ENCODE assay signal across 9 cellular contexts in genomic region chr6:15365273-15365687, GRCh38.
DNase-seq lines count a peak whose midpoint lies in the region; ATAC-seq and TF ChIP-seq lines count a peak whose summit lies in the region.
"Had no signal": no experiment of that assay in that cellular context is flagged by ENCODE, and none has a peak within 500 bp of the region (broad histone marks: within the 10 kb centered on the region; RNA-seq: fewer than 3 reads in every experiment).

No MANE protein-coding gene starts in this region.

- H3K4me3 ChIP-seq in coronary artery (peak overlapping the region; percentile 21), left lung (no peak overlapping the region)

- no peaks in the 10 kb centered on the region for H3K9me3 ChIP-seq in left lung

- intact Hi-C loops in left lung (cut with DNase I) = no loop called here

- H3K27me3 ChIP-seq in left lung = no peaks in the 10 kb centered on the region

- H3K27ac ChIP-seq in VCaP = peak overlapping the region; percentile 38
- no peak overlapping the region for H3K27ac ChIP-seq in coronary artery
- H3K27ac ChIP-seq in left lung = peak overlapping the region in 1 of 2 donors; percentile 40
- H3K27ac ChIP-seq: KMS-11 had no signal

- H3K36me3 ChIP-seq in left lung = no peaks in the 10 kb centered on the region

- H3K4me1 ChIP-seq in left lung = peaks cover 13 to 69% of the 10 kb centered on the region in 2 donors

- ATAC-seq in left lung = peak; percentile 81
- no peak for ATAC-seq in GM19463 (IDR thresholded peaks at IDR 0.05; ENCODE audit: unreplicated experiment)
- ATAC-seq in HG02623 (IDR thresholded peaks at IDR 0.05; ENCODE audit: unreplicated experiment) = no peak

- TF ChIP-seq CTCF in VCaP (conservative IDR thresholded peaks at IDR 0.05) = no peak
- TF ChIP-seq CTCF in coronary artery (IDR thresholded peaks at IDR 0.05) = no peak
- no peak for TF ChIP-seq CTCF in left lung (IDR thresholded peaks at IDR 0.05)

- DNase-seq in GM03348 (ENCODE audit: low spot score) (peak; percentile 33), NCI-H2081 (lab: John Stamatoyannopoulos, UW) (peak; percentile 82 to 94), coronary artery (ENCODE audit: low spot score) (peak; percentile 79), left lung (peak; percentile 86)
- DNase-seq in stimulated activated CD8-positive, alpha-beta memory T cell treated with anti-CD3 and anti-CD28 coated beads, Interleukin-12 subunit alpha, Interleukin-12 subunit beta, amount 100 ng/mL, for 4 hours (ENCODE audit: low read depth) = peak; percentile 11

Comparison
In these comparisons a context has a peak if more than half of its experiments do, and no peak if none do; other contexts are left out.
1. DNase-seq: peak in every context shown above with its lines; median percentile 88 in NCI-H2081; 86 in left lung; 79 in coronary artery; 33 in GM03348; 11 in stimulated activated CD8-positive, alpha-beta memory T cell treated with anti-CD3 and anti-CD28 coated beads, Interleukin-12 subunit alpha, Interleukin-12 subunit beta, amount 100 ng/mL, for 4 hours.